Comparison of ENCODE assay signal across 1 cellular context in the genomic region with DNA sequence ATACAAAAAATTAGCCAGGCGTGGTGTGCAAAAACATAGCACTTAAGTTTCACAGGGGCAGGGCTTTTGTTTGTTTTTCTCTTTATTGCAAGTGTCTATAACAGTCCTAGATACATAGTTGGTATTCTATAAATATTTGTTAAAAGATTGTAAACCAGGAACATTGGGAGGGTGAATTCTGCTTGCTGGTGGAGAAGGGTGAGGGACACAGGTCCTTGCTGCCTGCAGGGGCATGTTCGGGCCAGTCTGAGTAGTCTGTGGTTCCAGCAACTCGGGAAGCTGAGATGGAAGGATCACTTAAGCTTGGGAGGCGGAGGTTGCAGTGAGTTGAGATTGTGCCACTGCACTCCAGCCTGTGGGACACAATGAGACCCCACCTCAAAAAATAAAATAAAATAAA.
TF ChIP-seq lines count a peak whose summit lies in the region.

No MANE protein-coding gene starts in this region.

TF ChIP-seq in WTC11, 78 proteins besides CTCF, POLR2A, EP300 and RAD21 (continued from another document):
- TF ChIP-seq ZNF219 (CRISPR knock-in tag; IDR thresholded peaks at IDR 0.05; ENCODE audit: borderline replicate concordance) = no peak
- TF ChIP-seq TCF7 (CRISPR knock-in tag; IDR thresholded peaks at IDR 0.05; ENCODE audit: low read depth) = no peak
- TF ChIP-seq NR2C2 (CRISPR knock-in tag; IDR thresholded peaks at IDR 0.05) = no peak
- no peak for TF ChIP-seq FOXJ3 (CRISPR knock-in tag; IDR thresholded peaks at IDR 0.05; ENCODE audit: borderline replicate concordance)
- TF ChIP-seq ZNF396 (CRISPR knock-in tag; IDR thresholded peaks at IDR 0.05; ENCODE audit: borderline replicate concordance) = no peak
- no peak for TF ChIP-seq ZNF416 (CRISPR knock-in tag; IDR thresholded peaks at IDR 0.05)
- no peak for TF ChIP-seq CREB1 (CRISPR knock-in tag; IDR thresholded peaks at IDR 0.05)
- TF ChIP-seq MXD4 (CRISPR knock-in tag; IDR thresholded peaks at IDR 0.05; ENCODE audit: borderline replicate concordance) = no peak
